8 cellular contexts compared by ENCODE assay signal in genomic region chr11:9462172-9462799, GRCh38.
DNase-seq lines count a peak whose midpoint lies in the region; ATAC-seq and TF ChIP-seq lines count a peak whose summit lies in the region.

No MANE protein-coding gene starts in this region.

- peaks cover 7% of the 10 kb centered on the region; the same call in 1 of the 2 replicates for H3K36me3 ChIP-seq in SK-N-MC (ENCODE audit: insufficient read depth, low read length)

- H3K27ac ChIP-seq in SK-N-MC, result peak overlapping the region; percentile 98

- TF ChIP-seq CTCF in GM12865 (IDR thresholded peaks at IDR 0.05; ENCODE audit: insufficient read depth, low read depth, low read length, missing control alignments), result no peak
- TF ChIP-seq CTCF in fibroblast of pulmonary artery (IDR thresholded peaks at IDR 0.05; ENCODE audit: low read length, missing control alignments), result no peak
- TF ChIP-seq CTCF in retinal pigment epithelial cell (conservative IDR thresholded peaks at IDR 0.05; ENCODE audit: low read depth, low read length), result no peak

- peak overlapping the region; percentile 92 for H3K4me3 ChIP-seq in GM12865 (ENCODE audit: low read depth, low read length)
- H3K4me3 ChIP-seq in SK-N-MC, result peak overlapping the region; percentile 83
- peak overlapping the region; percentile 71 for H3K4me3 ChIP-seq in fibroblast of pulmonary artery (replicated peaks; ENCODE audit: low read depth, low read length)
- H3K4me3 ChIP-seq in retinal pigment epithelial cell (ENCODE audit: low read length), result peak overlapping the region; percentile 52

- no peaks in the 10 kb centered on the region for H3K9me3 ChIP-seq in SK-N-MC (ENCODE audit: low read depth, low read length)

- ATAC-seq in HG02763 (IDR thresholded peaks at IDR 0.05; ENCODE audit: unreplicated experiment), result no peak

- peak overlapping the region; percentile 92 for H3K9ac ChIP-seq in SK-N-MC (ENCODE audit: insufficient read length)

- DNase-seq in GM12865 (ENCODE audit: low read depth), result peak; percentile 30
- no peak for DNase-seq in SK-N-MC (ENCODE audit: low read depth, low spot score)
- DNase-seq in fibroblast of pulmonary artery (ENCODE audit: low read depth), result peak; percentile 22
- no peak for DNase-seq in retinal pigment epithelial cell (ENCODE audit: low read depth)
- no peak for DNase-seq in pons (ENCODE audit: low spot score)
- DNase-seq in iPS-NIHi11 (ENCODE audit: low spot score), result no peak
- DNase-seq in NK-92 treated with Interleukin-12 subunit alpha and Interleukin-12 subunit beta, amount 100 ng/mL, for 24 hours (lab: John Stamatoyannopoulos, UW), result no peak

Comparison
In these comparisons a context has a peak if more than half of its experiments do, and no peak if none do; other contexts are left out.
1. DNase-seq: peak in GM12865 (single experiment) and fibroblast of pulmonary artery (single experiment); none in SK-N-MC (single experiment), retinal pigment epithelial cell (single experiment), pons (single experiment), iPS-NIHi11 (single experiment) and NK-92 treated with Interleukin-12 subunit alpha and Interleukin-12 subunit beta, amount 100 ng/mL, for 24 hours (single experiment).
2. Peak in every context shown above with its lines, with median percentiles within 50 percentile points of each other: H3K4me3 ChIP-seq.